Comparison of ENCODE assay signal across 24 cellular contexts in genomic region chr20:43349841-43350240, GRCh38.
"Had no signal": no experiment of that assay in that cellular context is flagged by ENCODE, and none has a peak within 500 bp of the region (broad histone marks: within the 10 kb centered on the region; RNA-seq: fewer than 3 reads in every experiment).

No MANE protein-coding gene starts in this region.

- H3K4me1 ChIP-seq: colonic mucosa, esophagus squamous epithelium, gastrocnemius medialis, heart right ventricle, left lung, lower lobe of right lung had no signal

- ATAC-seq: effector memory CD8-positive, alpha-beta T cell; esophagus mucosa; gastrocnemius medialis; heart right ventricle; left cardiac atrium; left lung; left ventricle myocardium superior; lower lobe of right lung had no signal

- DNase-seq: colonic mucosa; cortex of kidney; effector CD8-positive, alpha-beta T cell; effector memory CD8-positive, alpha-beta T cell; endodermal cell; erythroblast; esophagus squamous epithelium; foreskin fibroblast; foreskin melanocyte; gastrocnemius medialis; glutamatergic neuron; head of caudate nucleus; heart right ventricle; hippocampal formation; left cardiac atrium; left lung; left ventricle myocardium superior; lower lobe of right lung; mesenchymal stem cell had no signal

- H3K4me3 ChIP-seq: colonic mucosa, esophagus squamous epithelium, gastrocnemius medialis, heart right ventricle, left lung, lower lobe of right lung had no signal

- H3K27ac ChIP-seq: colonic mucosa, epithelial cell of prostate, esophagus squamous epithelium, gastrocnemius medialis, heart right ventricle, left lung, lower lobe of right lung had no signal

- H3K27me3 ChIP-seq: colonic mucosa, gastrocnemius medialis, left lung had no signal

- H3K36me3 ChIP-seq: colonic mucosa, esophagus squamous epithelium, gastrocnemius medialis, heart right ventricle, left lung, lower lobe of right lung had no signal

- H3K9me3 ChIP-seq: colonic mucosa, esophagus squamous epithelium, gastrocnemius medialis, left lung, lower lobe of right lung had no signal

- FAIRE-seq: endometrium, islet of Langerhans, keratinocyte had no signal
